11 cellular contexts compared by ENCODE assay signal in genomic region chr6:43702147-43702521, GRCh38. TPM values are rescaled to one million over a fixed set of nuclear protein-coding genes. Genes with fewer than 3 reads are reported as not detected.
DNase-seq lines count a peak whose midpoint lies in the region; ATAC-seq and TF ChIP-seq lines count a peak whose summit lies in the region.
"Had no signal": no experiment of that assay in that cellular context is flagged by ENCODE, and none has a peak within 500 bp of the region (broad histone marks: within the 10 kb centered on the region; RNA-seq: fewer than 3 reads in every experiment).

No MANE protein-coding gene starts in this region.

- no peaks in the 10 kb centered on the region for H3K9me3 Mint-ChIP-seq in stimulated activated naive B cell treated with anti-CD40 and anti-IgM and Interleukin-4, amounts not matched to agents 10 μg/mL and 1 μg/mL and 100 μg/mL, for 72 hours
- H3K9me3 Mint-ChIP-seq: central memory CD8-positive, alpha-beta T cell; stimulated activated effector memory CD8-positive, alpha-beta T cell treated with anti-CD3 and anti-CD28 coated beads, Interleukin-12 subunit alpha, Interleukin-12 subunit beta, amount 100 ng/mL, for 72 hours; T-helper 1 cell treated with Interleukin-12 subunit alpha and Interleukin-12 subunit beta and Interleukin-4 antibody, amounts not matched to agents 30 μg/mL and 1 μg/mL, for 36 hours had no signal

- no peak for ATAC-seq in stimulated activated naive B cell treated with anti-CD40 and anti-IgM and Interleukin-4, amounts not matched to agents 10 μg/mL and 1 μg/mL and 100 μg/mL, for 72 hours (replicated peaks)

- TF ChIP-seq CTCF in OCI-LY3 (IDR thresholded peaks at IDR 0.05; ENCODE audit: low read depth, low read length) (no peak), fibroblast of lung (conservative IDR thresholded peaks at IDR 0.05 in 1 of 2, IDR thresholded peaks at IDR 0.05 in 1 of 2; ENCODE audit: low read depth in 1 of 2, low read length in 2 of 2) (no peak), osteoblast (IDR thresholded peaks at IDR 0.05; ENCODE audit: extremely low read depth, low read depth, low read length) (no peak)

- H3K9ac ChIP-seq in OCI-LY3 (ENCODE audit: low read length) (no peak overlapping the region), fibroblast of lung (ENCODE audit: insufficient read depth, low read length) (no peak overlapping the region)

- no peak overlapping the region for H3K4me3 Mint-ChIP-seq in stimulated activated naive B cell treated with anti-CD40 and anti-IgM and Interleukin-4, amounts not matched to agents 10 μg/mL and 1 μg/mL and 100 μg/mL, for 72 hours
- H3K4me3 Mint-ChIP-seq: central memory CD8-positive, alpha-beta T cell; stimulated activated effector memory CD8-positive, alpha-beta T cell treated with anti-CD3 and anti-CD28 coated beads, Interleukin-12 subunit alpha, Interleukin-12 subunit beta, amount 100 ng/mL, for 72 hours; T-helper 1 cell treated with Interleukin-12 subunit alpha and Interleukin-12 subunit beta and Interleukin-4 antibody, amounts not matched to agents 30 μg/mL and 1 μg/mL, for 36 hours had no signal

- H3K4me1 Mint-ChIP-seq in stimulated activated naive B cell treated with anti-CD40 and anti-IgM and Interleukin-4, amounts not matched to agents 10 μg/mL and 1 μg/mL and 100 μg/mL, for 72 hours: peaks cover 31 to 46% of the 10 kb centered on the region in 2 donors

- H4K20me1 ChIP-seq in OCI-LY3 (ENCODE audit: insufficient read depth, low read length) (no peaks in the 10 kb centered on the region), fibroblast of lung (ENCODE audit: control insufficient read depth, extremely low read depth, insufficient read depth, low read length) (no peaks in the 10 kb centered on the region), osteoblast (ENCODE audit: insufficient read depth, low read length) (no peaks in the 10 kb centered on the region)

- no peaks in the 10 kb centered on the region for H3K79me2 ChIP-seq in ACC112 (ENCODE audit: control insufficient read depth, insufficient read depth, low read length, unreplicated experiment)
- no peaks in the 10 kb centered on the region for H3K79me2 ChIP-seq in OCI-LY3 (ENCODE audit: low read length)
- H3K79me2 ChIP-seq in fibroblast of lung (ENCODE audit: control insufficient read depth, insufficient read depth, low read length): no peaks in the 10 kb centered on the region
- H3K79me2 ChIP-seq in osteoblast (ENCODE audit: insufficient read depth, low read length): no peaks in the 10 kb centered on the region

- H3K27me3 Mint-ChIP-seq in stimulated activated naive B cell treated with anti-CD40 and anti-IgM and Interleukin-4, amounts not matched to agents 10 μg/mL and 1 μg/mL and 100 μg/mL, for 72 hours: peaks cover 23 to 38% of the 10 kb centered on the region in 2 donors

- H3K4me3 ChIP-seq in ACC112 (ENCODE audit: low read depth, low read length): peak overlapping the region; percentile 5; the same call in 1 of the 2 replicates
- no peak overlapping the region for H3K4me3 ChIP-seq in OCI-LY3 (ENCODE audit: low read length)
- no peak overlapping the region for H3K4me3 ChIP-seq in fibroblast of lung (replicated peaks in 1 of 4; ENCODE audit: control extremely low read depth in 1 of 4, insufficient read depth in 1 of 4, low read depth in 3 of 4, low read length in 4 of 4)
- H3K4me3 ChIP-seq in osteoblast (ENCODE audit: insufficient read depth, low read length): no peak overlapping the region

- H3K27ac ChIP-seq in ACC112 (ENCODE audit: low read depth, low read length): peak overlapping the region; percentile 86
- H3K27ac ChIP-seq in OCI-LY3 (ENCODE audit: low read length): no peak overlapping the region
- H3K27ac ChIP-seq in fibroblast of lung (ENCODE audit: insufficient read depth, low read length): peak overlapping the region; percentile 71
- peak overlapping the region; percentile 80 for H3K27ac ChIP-seq in osteoblast (ENCODE audit: low read depth, low read length)

- H3K36me3 ChIP-seq in ACC112 (ENCODE audit: insufficient read depth, low read length) (no peaks in the 10 kb centered on the region), OCI-LY3 (replicated peaks; ENCODE audit: low read depth, low read length) (no peaks in the 10 kb centered on the region), fibroblast of lung (ENCODE audit: control insufficient read depth, insufficient read depth, low read length) (no peaks in the 10 kb centered on the region), osteoblast (ENCODE audit: insufficient read depth, low read length) (no peaks in the 10 kb centered on the region)

- H3K36me3 Mint-ChIP-seq in stimulated activated naive B cell treated with anti-CD40 and anti-IgM and Interleukin-4, amounts not matched to agents 10 μg/mL and 1 μg/mL and 100 μg/mL, for 72 hours: no peaks in the 10 kb centered on the region
- H3K36me3 Mint-ChIP-seq: stimulated activated effector memory CD8-positive, alpha-beta T cell treated with anti-CD3 and anti-CD28 coated beads, Interleukin-12 subunit alpha, Interleukin-12 subunit beta, amount 100 ng/mL, for 72 hours had no signal

- H3K4me2 ChIP-seq in OCI-LY3 (ENCODE audit: low read length) (peak overlapping the region; percentile 54), fibroblast of lung (ENCODE audit: extremely low read depth, insufficient read depth, low read length) (peak overlapping the region; percentile 28), osteoblast (ENCODE audit: insufficient read depth, low read length) (peak overlapping the region; percentile 59)

- H3K4me1 ChIP-seq in ACC112 (ENCODE audit: control insufficient read depth, insufficient read depth, low read length, unreplicated experiment) (peaks cover 43% of the 10 kb centered on the region), OCI-LY3 (ENCODE audit: low read length) (peaks cover 76% of the 10 kb centered on the region), fibroblast of lung (ENCODE audit: control insufficient read depth, extremely low read depth, insufficient read depth, low read length) (peaks cover 33% of the 10 kb centered on the region), osteoblast (ENCODE audit: insufficient read depth, low read length) (peaks cover 30% of the 10 kb centered on the region)

- H3K27me3 ChIP-seq in ACC112 (ENCODE audit: insufficient read depth, low read length): no peaks in the 10 kb centered on the region
- H3K27me3 ChIP-seq in OCI-LY3 (ENCODE audit: low read depth, low read length): peaks cover 49% of the 10 kb centered on the region
- no peaks in the 10 kb centered on the region for H3K27me3 ChIP-seq in fibroblast of lung (ENCODE audit: control insufficient read depth, insufficient read depth, low read length)
- H3K27me3 ChIP-seq in osteoblast (ENCODE audit: insufficient read depth, low read length): no peaks in the 10 kb centered on the region

- DNase-seq in fibroblast of lung (ENCODE audit: low read depth in 2 of 2) (no peak), osteoblast (ENCODE audit: insufficient read length, low spot score, missing footprints) (no peak), iPS-NIHi11 (ENCODE audit: low spot score) (no peak), nucleus accumbens (lab: John Stamatoyannopoulos, UW) (no peak), T-helper 1 cell (no peak)
- no peak for DNase-seq in stimulated activated naive B cell treated with anti-CD40 and anti-IgM and Interleukin-4, amounts not matched to agents 10 μg/mL and 1 μg/mL and 100 μg/mL, for 72 hours

- H2AFZ ChIP-seq in ACC112 (ENCODE audit: low read length, unreplicated experiment) (peak overlapping the region; percentile 4), OCI-LY3 (ENCODE audit: low read depth, low read length) (no peak overlapping the region), fibroblast of lung (ENCODE audit: low read length) (no peak overlapping the region), osteoblast (ENCODE audit: low read length) (peak overlapping the region; percentile 89)

- H3K9me3 ChIP-seq in OCI-LY3 (ENCODE audit: insufficient read depth, low read length): no peaks in the 10 kb centered on the region
- H3K9me3 ChIP-seq in fibroblast of lung (ENCODE audit: control insufficient read depth, insufficient read depth, low read depth, low read length): no peaks in the 10 kb centered on the region
- no peaks in the 10 kb centered on the region for H3K9me3 ChIP-seq in osteoblast (ENCODE audit: low read depth, low read length)

- no peak overlapping the region for H3K27ac Mint-ChIP-seq in stimulated activated naive B cell treated with anti-CD40 and anti-IgM and Interleukin-4, amounts not matched to agents 10 μg/mL and 1 μg/mL and 100 μg/mL, for 72 hours
- H3K27ac Mint-ChIP-seq: stimulated activated effector memory CD8-positive, alpha-beta T cell treated with anti-CD3 and anti-CD28 coated beads, Interleukin-12 subunit alpha, Interleukin-12 subunit beta, amount 100 ng/mL, for 72 hours; T-helper 1 cell treated with Interleukin-12 subunit alpha and Interleukin-12 subunit beta and Interleukin-4 antibody, amounts not matched to agents 30 μg/mL and 1 μg/mL, for 36 hours had no signal

RNA-seq across cellular contexts. Expression of gene MRPS18A, which starts 14.5 kb away (rescaled TPM):
- 39.3 and 42.1 TPM in 2 replicates for total RNA-seq in fibroblast of lung
- polyA plus RNA-seq in fibroblast of lung: 31.8 and 43.7 TPM in 2 replicates
- 40.8 and 57.8 TPM in 2 replicates for polyA plus RNA-seq in fibroblast of lung (2012)
- polyA minus RNA-seq in fibroblast of lung (ENCODE audit: low replicate concordance): 65.6 and 98.5 TPM in 2 replicates
- total RNA-seq in osteoblast: 27.5 and 30.4 TPM in 2 replicates

RNA-seq across cellular contexts. Expression of gene RSPH9, which starts 57.3 kb away (rescaled TPM):
- total RNA-seq in fibroblast of lung (1.5 and 1.7 TPM in 2 replicates), osteoblast (under 0.01 and 0.36 TPM in 2 replicates)
- polyA plus RNA-seq in fibroblast of lung: 0.50 and 0.87 TPM in 2 replicates
- 1.3 and 1.7 TPM in 2 replicates for polyA plus RNA-seq in fibroblast of lung (2012)
- 1.0 and 1.9 TPM in 2 replicates for polyA minus RNA-seq in fibroblast of lung (ENCODE audit: low replicate concordance)

Comparison
In these comparisons a context has a peak if more than half of its experiments do, and no peak if none do; other contexts are left out.
1. H2AFZ ChIP-seq: peak in ACC112 (single experiment) and osteoblast (single experiment); none in OCI-LY3 (single experiment) and fibroblast of lung (single experiment).
2. Peak in every context shown above with its lines, with median percentiles within 50 percentile points of each other: H3K4me2 ChIP-seq.